Comparison of ENCODE assay signal across 7 cellular contexts in the genomic region with DNA sequence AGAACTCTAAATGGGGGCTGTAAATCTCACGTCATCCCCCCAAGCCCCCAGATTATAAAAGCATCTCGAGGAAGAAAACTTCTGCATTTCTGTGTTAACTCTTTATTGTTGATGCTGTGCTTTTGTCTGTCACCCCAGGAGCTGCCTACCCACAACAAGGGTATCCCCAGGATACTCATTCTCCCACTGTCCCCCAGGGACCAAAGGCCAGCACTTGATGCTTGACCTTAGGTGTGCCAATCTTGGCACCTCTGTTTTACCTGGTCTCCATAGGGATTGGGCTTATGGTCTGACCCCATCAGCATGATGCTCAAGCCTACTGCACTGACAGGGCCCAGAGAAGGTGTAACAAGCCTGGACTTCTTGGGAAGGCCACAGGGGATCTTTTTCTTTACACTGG.
"Had no signal": no experiment of that assay in that cellular context is flagged by ENCODE, and none has a peak within 500 bp of the region (broad histone marks: within the 10 kb centered on the region; RNA-seq: fewer than 3 reads in every experiment).

No MANE protein-coding gene starts in this region.

- H3K4me3 ChIP-seq: K562 had no signal

- FAIRE-seq: H54, HTR-8/SVneo had no signal

- DNase-seq: GOT3, H9, HCEC 1CT, IMR-90 had no signal

- ATAC-seq: K562 had no signal

- H3K4me3 Mint-ChIP-seq: H9 had no signal

- H3K27ac Mint-ChIP-seq: H9 had no signal

- H3K9me3 Mint-ChIP-seq: H9 had no signal
